In genomic region chr9:37404590-37404989, GRCh38 we compare ENCODE assay signal across 20 cellular contexts. TPM values are rescaled to one million over a fixed set of nuclear protein-coding genes. Genes with fewer than 3 reads are reported as not detected.
DNase-seq lines count a peak whose midpoint lies in the region; ATAC-seq and TF ChIP-seq lines count a peak whose summit lies in the region.
"Had no signal": no experiment of that assay in that cellular context is flagged by ENCODE, and none has a peak within 500 bp of the region (broad histone marks: within the 10 kb centered on the region; RNA-seq: fewer than 3 reads in every experiment).

No MANE protein-coding gene starts in this region.

- no peak for TF ChIP-seq POLR2A in adrenal gland (IDR thresholded peaks at IDR 0.05)
- no peak for TF ChIP-seq POLR2A in lower leg skin (IDR thresholded peaks at IDR 0.05)

- no peaks in the 10 kb centered on the region for H3K27me3 Mint-ChIP-seq in naive B cell

- in situ Hi-C loops in GM13976 (cut with MboI; ENCODE audit: low sequenced_read_pairs, unreplicated experiment), result loop anchor here (10.0 kb wide), 2 partner anchors 370 to 410 kb away; partner anchors contain the start of gene PAX5

- intact Hi-C loops in adrenal gland (cut with DNase I), result no loop called here
- intact Hi-C loops in lower leg skin (cut with DNase I; ENCODE audit: low total_unique reads), result no loop called here

- H3K4me1 ChIP-seq in DOHH2 (ENCODE audit: control insufficient read depth, low read length) (peaks cover 97% of the 10 kb centered on the region), Karpas-422 (ENCODE audit: low read length) (peaks cover 86% of the 10 kb centered on the region), adrenal gland (replicated peaks in 1 of 2) (peaks cover 14 to 18% of the 10 kb centered on the region in 2 donors)
- H3K4me1 ChIP-seq: SJSA1 had no signal

- no peaks in the 10 kb centered on the region for H3K9me3 ChIP-seq in DOHH2 (ENCODE audit: control insufficient read depth, insufficient read depth, low read length)
- H3K9me3 ChIP-seq in Karpas-422 (ENCODE audit: low read length), result no peaks in the 10 kb centered on the region
- H3K9me3 ChIP-seq in adrenal gland (replicated peaks in 1 of 3), result no peaks in the 10 kb centered on the region
- H3K9me3 ChIP-seq: SJSA1 had no signal

- H3K4me3 ChIP-seq in DOHH2 (ENCODE audit: low read length) (peak overlapping the region; percentile 78), Karpas-422 (ENCODE audit: low read length) (no peak overlapping the region), adrenal gland (no peak overlapping the region), lower leg skin (ENCODE audit: low read depth, poor library complexity, severe bottlenecking) (no peak overlapping the region)
- H3K4me3 ChIP-seq: K562, SJSA1 had no signal

- H3K9me2 ChIP-seq in DOHH2 (replicated peaks; ENCODE audit: control insufficient read depth, low read length) (no peaks in the 10 kb centered on the region), Karpas-422 (replicated peaks; ENCODE audit: insufficient read depth, low read length) (no peaks in the 10 kb centered on the region)

- peak overlapping the region in 5 of 6 donors; percentile 47 to 97 (median 70) for H3K27ac Mint-ChIP-seq in naive B cell
- H3K27ac Mint-ChIP-seq: CD14-positive monocyte had no signal

- WGBS in adrenal gland, 4 donors, result 58 to 78% (median 67%) methylated on average over 6 to 9 of the region's 9 CpGs
- WGBS in lower leg skin, 2 donors, result 70 to 85% methylated on average over 9 of the region's 9 CpGs

- H3F3A ChIP-seq in DOHH2 (ENCODE audit: control insufficient read depth, insufficient read depth), result peaks cover 73% of the 10 kb centered on the region

- no peaks in the 10 kb centered on the region for H3K27me3 ChIP-seq in DOHH2 (ENCODE audit: control insufficient read depth, low read length)
- no peaks in the 10 kb centered on the region for H3K27me3 ChIP-seq in Karpas-422 (ENCODE audit: low read length)
- no peaks in the 10 kb centered on the region for H3K27me3 ChIP-seq in adrenal gland
- H3K27me3 ChIP-seq: SJSA1 had no signal

- H3K4me1 Mint-ChIP-seq in naive B cell, result peaks cover 44 to 90% (median 65%) of the 10 kb centered on the region in 3 donors
- H3K4me1 Mint-ChIP-seq: CD14-positive monocyte had no signal

- peak overlapping the region; percentile 72; the same call in 1 of the 2 replicates for H3K9ac ChIP-seq in Karpas-422 (ENCODE audit: low read length)

- peak overlapping the region; percentile 93 for H3K27ac ChIP-seq in DOHH2 (ENCODE audit: low read depth, low read length)
- peak overlapping the region; percentile 99 for H3K27ac ChIP-seq in Karpas-422 (ENCODE audit: low read length)
- H3K27ac ChIP-seq in adrenal gland, result peak overlapping the region in 4 of 5 donors; percentile 32 to 68 (median 42)
- H3K27ac ChIP-seq: RWPE1, SJSA1 had no signal

- peak overlapping the region in 2 of 8 donors; percentile 27 to 37 for H3K4me3 Mint-ChIP-seq in naive B cell
- H3K4me3 Mint-ChIP-seq: CD14-positive monocyte had no signal

- H3K9me3 Mint-ChIP-seq in naive B cell, result peaks cover 0 to 2% (median 0%) of the 10 kb centered on the region in 7 donors
- H3K9me3 Mint-ChIP-seq: CD14-positive monocyte had no signal

- H3K36me3 ChIP-seq in DOHH2 (ENCODE audit: control insufficient read depth, low read length) (peaks cover 41% of the 10 kb centered on the region), Karpas-422 (ENCODE audit: insufficient read depth, low read length) (no peaks in the 10 kb centered on the region), adrenal gland (replicated peaks in 1 of 2) (no peaks in the 10 kb centered on the region)
- H3K36me3 ChIP-seq: SJSA1 had no signal

- H4K20me1 ChIP-seq in DOHH2 (ENCODE audit: control insufficient read depth, insufficient read depth, low read depth, low read length), result no peaks in the 10 kb centered on the region
- no peaks in the 10 kb centered on the region for H4K20me1 ChIP-seq in Karpas-422 (ENCODE audit: insufficient read depth, low read depth, low read length)

- H3K36me3 Mint-ChIP-seq in naive B cell, result no peaks in the 10 kb centered on the region
- H3K36me3 Mint-ChIP-seq: CD14-positive monocyte had no signal

- DNase-seq in Karpas-422, result no peak
- peak in 1 of 7 donors; percentile 63 for DNase-seq in adrenal gland
- no peak for DNase-seq in naive B cell
- DNase-seq in ecto neural progenitor cell (ENCODE audit: low spot score), result no peak
- no peak for DNase-seq in lower leg skin (ENCODE audit: low spot score in 2 of 2)
- DNase-seq in activated CD4-positive, CD25-positive, alpha-beta regulatory T cell (lab: John Stamatoyannopoulos, UW), result no peak
- DNase-seq in GM13976 (ENCODE audit: low spot score), result no peak
- DNase-seq: ACHN, AML-193, DND-41, NCI-H1105 treated with DMSO at 0.1 percent for 48 hours, NCI-H1694, NCI-H2081 treated with DMSO at 0.1 percent for 48 hours, NCI-H446 treated with DMSO at 0.1 percent for 48 hours had no signal

- H2AFZ ChIP-seq in Karpas-422 (ENCODE audit: low read length), result 0 out of 2 replicates have a peak overlapping the region, but pooled peaks have one; percentile 3

- H3K79me2 ChIP-seq in DOHH2 (ENCODE audit: control insufficient read depth, low read length) (peaks cover 49% of the 10 kb centered on the region), Karpas-422 (ENCODE audit: low read length) (no peaks in the 10 kb centered on the region)

- TF ChIP-seq CTCF in DOHH2 (IDR thresholded peaks at IDR 0.05; ENCODE audit: low read depth, low read length, poor library complexity, severe bottlenecking) (peak; percentile 29), adrenal gland (IDR thresholded peaks at IDR 0.05) (no peak), lower leg skin (IDR thresholded peaks at IDR 0.05) (no peak), GM13976 (IDR thresholded peaks at IDR 0.05; ENCODE audit: borderline replicate concordance, control extremely low read depth, extremely low read depth, insufficient read depth, missing control alignments) (no peak)

- H3K4me2 ChIP-seq in DOHH2 (ENCODE audit: low read length) (peak overlapping the region; percentile 93), Karpas-422 (ENCODE audit: low read depth, low read length, poor library complexity, severe bottlenecking) (peak overlapping the region; percentile 58)

- no peak for ATAC-seq in naive B cell (ENCODE audit: low read depth in 2 of 2)
- ATAC-seq: K562, PC-3 had no signal

RNA-seq across cellular contexts. Expression of gene GRHPR, which starts 17.9 kb away (rescaled TPM):
- 234 and 345 TPM in 2 replicates for total RNA-seq in Karpas-422 (2014; rRNA removed; shearing (Covaris generic); ENCODE audit: low replicate concordance)
- total RNA-seq in adrenal gland, result 100 to 1,000 TPM; 140 to 308 (median 230) TPM
- polyA plus RNA-seq in adrenal gland, result 100 to 1,000 TPM in 2 of 3 donors, 10 to 100 TPM in 1; 83.3 to 324 (median 133) TPM
- 100 to 1,000 TPM in 5 of 6 donors, 10 to 100 TPM in 1; 90.5 to 185 (median 126) TPM for polyA plus RNA-seq in naive B cell (ENCODE audit: low read depth in 6 of 6)
- 100 to 1,000 TPM; 120 to 181 (median 141) TPM for total RNA-seq in lower leg skin

Comparison
In these comparisons a context has a peak if more than half of its experiments do, and no peak if none do; other contexts are left out.
1. H3K27ac ChIP-seq: peak in every context shown above with its lines; median percentile 99 in Karpas-422; 93 in DOHH2; 42 in adrenal gland.